Comparison of ENCODE assay signal across 6 cellular contexts in the genomic region with DNA sequence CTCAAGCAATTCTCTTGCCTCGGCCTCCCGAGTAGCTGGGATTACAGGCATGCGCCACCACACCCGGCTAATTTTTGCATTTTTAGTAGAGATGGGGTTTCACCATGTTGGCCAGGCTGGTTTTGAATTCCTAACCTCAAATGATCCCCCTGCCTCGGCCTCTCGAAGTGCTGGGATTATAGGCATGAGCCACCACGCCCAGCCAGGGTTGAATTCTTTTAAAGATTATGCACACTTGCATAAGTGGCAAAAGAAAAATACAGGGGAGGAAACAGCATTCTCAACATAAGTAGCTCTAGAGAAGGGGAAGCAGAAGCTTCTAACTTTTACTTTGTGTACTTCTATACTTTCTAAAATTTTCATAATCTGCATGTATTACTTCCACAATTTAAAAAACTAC.
DNase-seq lines count a peak whose midpoint lies in the region; ATAC-seq lines count a peak whose summit lies in the region.
"Not testable (repeated sequence)": the region's sequence is repeated elsewhere in the genome, so short reads cannot be mapped to it uniquely, and the experiment has no call there.

No MANE protein-coding gene starts in this region.

- not testable (repeated sequence) for H3K27me3 ChIP-seq in HAP-1 (ENCODE audit: low read depth)

- H3K27me3 Mint-ChIP-seq in dendritic cell treated with granulocyte-macrophage colony-stimulating factor and Interleukin-4, amounts not matched to agents 40 ng/mL and 50 ng/mL, for 4 days; naive B cell; stimulated activated memory B cell treated with anti-CD40 and anti-IgM and Interleukin-4, amounts not matched to agents 10 μg/mL and 1 μg/mL and 100 μg/mL, for 72 hours: not testable (repeated sequence)

- not testable (repeated sequence) for H3K9me3 Mint-ChIP-seq in dendritic cell treated with granulocyte-macrophage colony-stimulating factor and Interleukin-4, amounts not matched to agents 40 ng/mL and 50 ng/mL, for 4 days; naive B cell; stimulated activated memory B cell treated with anti-CD40 and anti-IgM and Interleukin-4, amounts not matched to agents 10 μg/mL and 1 μg/mL and 100 μg/mL, for 72 hours

- not testable (repeated sequence) for H3K9me3 ChIP-seq in HAP-1

- peak; percentile 20 to 55 for DNase-seq in HAP-1 (ENCODE audit: low spot score in 2 of 2)
- DNase-seq in NOMO-1 (lab: John Stamatoyannopoulos, UW; ENCODE audit: unreplicated experiment in 2 of 2) = peak; percentile 17 to 36
- peak; percentile 17 for DNase-seq in SIG-M5 treated with dmso at 0.1 percent for 504 hours (lab: John Stamatoyannopoulos, UW; ENCODE audit: unreplicated experiment)
- not testable (repeated sequence) for DNase-seq in naive B cell

- not testable (repeated sequence) for H3K36me3 Mint-ChIP-seq in dendritic cell treated with granulocyte-macrophage colony-stimulating factor and Interleukin-4, amounts not matched to agents 40 ng/mL and 50 ng/mL, for 4 days (ENCODE audit: low read depth); naive B cell; stimulated activated memory B cell treated with anti-CD40 and anti-IgM and Interleukin-4, amounts not matched to agents 10 μg/mL and 1 μg/mL and 100 μg/mL, for 72 hours

- not testable (repeated sequence) for H3K4me1 ChIP-seq in HAP-1

- not testable (repeated sequence) for H3K4me3 Mint-ChIP-seq in dendritic cell treated with granulocyte-macrophage colony-stimulating factor and Interleukin-4, amounts not matched to agents 40 ng/mL and 50 ng/mL, for 4 days; stimulated activated memory B cell treated with anti-CD40 and anti-IgM and Interleukin-4, amounts not matched to agents 10 μg/mL and 1 μg/mL and 100 μg/mL, for 72 hours
- H3K4me3 Mint-ChIP-seq in naive B cell = peak overlapping the region in 5 of 8 donors; percentile 15 to 78 (median 29)

- peaks cover 76% of the 10 kb centered on the region for H3K4me1 Mint-ChIP-seq in dendritic cell treated with granulocyte-macrophage colony-stimulating factor and Interleukin-4, amounts not matched to agents 40 ng/mL and 50 ng/mL, for 4 days (ENCODE audit: low read depth)
- peaks cover 18 to 64% (median 48%) of the 10 kb centered on the region in 3 donors for H3K4me1 Mint-ChIP-seq in naive B cell
- H3K4me1 Mint-ChIP-seq in stimulated activated memory B cell treated with anti-CD40 and anti-IgM and Interleukin-4, amounts not matched to agents 10 μg/mL and 1 μg/mL and 100 μg/mL, for 72 hours = peaks cover 28% of the 10 kb centered on the region

- peak overlapping the region; percentile 91 for H3K27ac Mint-ChIP-seq in dendritic cell treated with granulocyte-macrophage colony-stimulating factor and Interleukin-4, amounts not matched to agents 40 ng/mL and 50 ng/mL, for 4 days
- H3K27ac Mint-ChIP-seq in naive B cell = peak overlapping the region; percentile 22 to 88 (median 80)
- H3K27ac Mint-ChIP-seq in stimulated activated memory B cell treated with anti-CD40 and anti-IgM and Interleukin-4, amounts not matched to agents 10 μg/mL and 1 μg/mL and 100 μg/mL, for 72 hours = peak overlapping the region; percentile 67

- ATAC-seq in naive B cell (ENCODE audit: low read depth in 2 of 2); stimulated activated memory B cell treated with anti-CD40 and anti-IgM and Interleukin-4, amounts not matched to agents 10 μg/mL and 1 μg/mL and 100 μg/mL, for 72 hours: not testable (repeated sequence)

- not testable (repeated sequence) for H3K4me3 ChIP-seq in HAP-1

- intact Hi-C loops in dendritic cell treated with granulocyte-macrophage colony-stimulating factor and Interleukin-4, amounts not matched to agents 40 ng/mL and 50 ng/mL, for 4 days (cut with micrococcal nuclease) = loop anchor here (5.0 to 10.0 kb wide), 2 partner anchors 36 to 226 kb away; no protein-coding TSS in a partner anchor

- H3K36me3 ChIP-seq in HAP-1 (replicated peaks) = not testable (repeated sequence)

- in situ Hi-C loops in HAP-1 (cut with MboI; ENCODE audit: low sequenced_read_pairs) = not testable (repeated sequence)
